In genomic region chr1:10796029-10796944, GRCh38 we compare ENCODE assay signal across 8 cellular contexts. TPM values are rescaled to one million over a fixed set of nuclear protein-coding genes. Genes with fewer than 3 reads are reported as not detected.
DNase-seq lines count a peak whose midpoint lies in the region; ATAC-seq and TF ChIP-seq lines count a peak whose summit lies in the region.

Gene CASZ1 (minus strand): TSS chr1:10796646. CDS start chr1:10693889, 102,757 bp downstream.

- POLR2A ChIA-PET in T-cell (lab: Charles Lee), result interaction anchor here in 1 of 2 donors (0.6 kb wide), 1 partner anchor 81 kb away, joined by 4 read pairs; no protein-coding TSS in a partner anchor

- no peak within 1 kb of the TSS for H3K4me3 ChIP-seq in effector memory CD4-positive, alpha-beta T cell (ENCODE audit: insufficient read depth, low read depth, low read length, poor library complexity, severe bottlenecking)

- H3K27ac ChIP-seq in effector memory CD4-positive, alpha-beta T cell (ENCODE audit: insufficient read depth, low read length, poor library complexity, severe bottlenecking), result no peak within 1 kb of the TSS

- H3K4me3 Mint-ChIP-seq in T-cell, result peak within 1 kb of the TSS in 1 of 3 donors; percentile 65
- peak within 1 kb of the TSS; percentile 93 for H3K4me3 Mint-ChIP-seq in type B pancreatic cell

- peaks cover 6 to 17% (median 13%) of the 10 kb centered on the region in 3 donors for H3K4me1 Mint-ChIP-seq in T-cell
- H3K4me1 Mint-ChIP-seq in type B pancreatic cell (ENCODE audit: unreplicated experiment), result peaks cover 5% of the 10 kb centered on the region

- H3K36me3 Mint-ChIP-seq in T-cell (no peaks in the 10 kb centered on the region), type B pancreatic cell (no peaks in the 10 kb centered on the region)

- no peaks in the 10 kb centered on the region for H3K9me3 Mint-ChIP-seq in T-cell
- H3K9me3 Mint-ChIP-seq in type B pancreatic cell, result no peaks in the 10 kb centered on the region

- H3K4me1 ChIP-seq in effector memory CD4-positive, alpha-beta T cell (ENCODE audit: control insufficient read depth, insufficient read depth, low read length, poor library complexity, severe bottlenecking), result peaks cover 28% of the 10 kb centered on the region

- CTCF ChIA-PET in T-cell (lab: Charles Lee), result interaction anchor here (0.6 kb wide), 2 partner anchors 331 to 486 kb away, joined by 3 read pairs; no protein-coding TSS in a partner anchor

- H3K27me3 Mint-ChIP-seq in T-cell, result peaks cover 51 to 55% of the 10 kb centered on the region in 2 donors
- H3K27me3 Mint-ChIP-seq in type B pancreatic cell, result peaks cover 67% of the 10 kb centered on the region

- no peak within 1 kb of the TSS for H3K27ac Mint-ChIP-seq in T-cell
- no peak within 1 kb of the TSS for H3K27ac Mint-ChIP-seq in type B pancreatic cell

- no peak for TF ChIP-seq CTCF in type B pancreatic cell (conservative IDR thresholded peaks at IDR 0.05)

- H3K9me3 ChIP-seq in effector memory CD4-positive, alpha-beta T cell (ENCODE audit: control insufficient read depth, low read length), result no peaks in the 10 kb centered on the region

- no peaks in the 10 kb centered on the region for H3K36me3 ChIP-seq in effector memory CD4-positive, alpha-beta T cell (ENCODE audit: control insufficient read depth, insufficient read depth, low read length)

- peaks cover 32% of the 10 kb centered on the region for H3K27me3 ChIP-seq in effector memory CD4-positive, alpha-beta T cell (replicated peaks; ENCODE audit: control insufficient read depth, insufficient read depth, low read length, poor library complexity, severe bottlenecking)

- ATAC-seq in T-cell (replicated peaks in 1 of 4) (no peak), GM21423 (IDR thresholded peaks at IDR 0.05; ENCODE audit: unreplicated experiment) (no peak)

- peak; percentile 77 for DNase-seq in DMS79 (lab: John Stamatoyannopoulos, UW)
- DNase-seq in NCI-H1105 treated with DMSO at 0.1 percent for 48 hours (lab: John Stamatoyannopoulos, UW), result peak; percentile 94
- DNase-seq in T-cell, result no peak
- peak; percentile 88 for DNase-seq in fibroblast of gingiva (ENCODE audit: low read depth)
- DNase-seq in mucosa of gallbladder (ENCODE audit: low spot score), result peak; percentile 84
- DNase-seq in type B pancreatic cell (ENCODE audit: extremely low spot score, unreplicated experiment), result peak; percentile 88
- no peak for DNase-seq in effector memory CD4-positive, alpha-beta T cell

RNA-seq across cellular contexts. Expression of gene CASZ1, which starts in this region (rescaled TPM):
- total RNA-seq in T-cell (10 to 100 TPM; 12.9 to 23.0 (median 14.3) TPM), mucosa of gallbladder (72.8 TPM), type B pancreatic cell (ENCODE audit: low replicate concordance) (15.7 and 37.5 TPM in 2 replicates)

Comparison
In these comparisons a context has a peak if more than half of its experiments do, and no peak if none do; other contexts are left out.
1. DNase-seq: peak in DMS79 (single experiment), NCI-H1105 treated with DMSO at 0.1 percent for 48 hours (single experiment), fibroblast of gingiva (single experiment), mucosa of gallbladder (single experiment) and type B pancreatic cell (single experiment); none in T-cell (0 of 34) and effector memory CD4-positive, alpha-beta T cell (0 of 3).